In the genomic region with DNA sequence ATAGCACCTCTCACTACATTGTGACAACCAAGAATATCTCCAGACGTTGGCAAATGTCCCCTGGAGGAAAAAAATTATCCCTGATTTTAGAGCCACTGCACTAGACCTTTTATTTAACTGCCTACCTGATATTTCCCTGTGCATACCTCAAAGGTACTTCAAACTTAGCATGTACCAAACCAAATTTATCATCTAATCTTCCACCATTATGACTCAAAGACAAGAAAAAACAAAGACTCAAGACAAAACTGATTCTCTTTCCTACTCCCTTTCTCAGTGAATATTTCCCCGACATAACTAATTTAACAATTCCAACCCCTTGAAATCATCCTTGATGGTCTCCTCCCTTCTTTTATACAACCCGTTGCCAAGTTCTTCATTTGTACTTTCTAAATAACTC, we compare ENCODE assay signal across 14 cellular contexts.
DNase-seq lines count a peak whose midpoint lies in the region; ATAC-seq, FAIRE-seq and TF ChIP-seq lines count a peak whose summit lies in the region.
"Had no signal": no experiment of that assay in that cellular context is flagged by ENCODE, and none has a peak within 500 bp of the region (broad histone marks: within the 10 kb centered on the region; RNA-seq: fewer than 3 reads in every experiment).

No MANE protein-coding gene starts in this region.

- ATAC-seq in HCT116 (no peak), HG03439 (IDR thresholded peaks at IDR 0.05; ENCODE audit: unreplicated experiment) (no peak)
- ATAC-seq: CD8-positive, alpha-beta T cell; Right ventricle myocardium inferior had no signal

- no peaks in the 10 kb centered on the region; a peak in 1 of 4 replicates for H3K9me3 ChIP-seq in HCT116 (ENCODE audit: control insufficient read depth in 1 of 2, insufficient read depth in 1 of 2, low read depth in 1 of 2, low read length in 2 of 2)
- no peaks in the 10 kb centered on the region for H3K9me3 ChIP-seq in astrocyte (ENCODE audit: insufficient read depth, low read depth, low read length)
- peaks cover 0 to 3% of the 10 kb centered on the region in 2 donors for H3K9me3 ChIP-seq in mucosa of rectum (ENCODE audit: control insufficient read depth in 2 of 2, low read length in 2 of 2)

- H3K79me2 ChIP-seq in HCT116 (ENCODE audit: insufficient read depth, low read length) (no peaks in the 10 kb centered on the region), astrocyte (ENCODE audit: insufficient read depth, low read length) (no peaks in the 10 kb centered on the region)

- H3K36me3 ChIP-seq in HCT116 (ENCODE audit: control insufficient read depth in 1 of 2, insufficient read depth in 2 of 2, low read length in 2 of 2): no peaks in the 10 kb centered on the region
- H3K36me3 ChIP-seq in astrocyte (ENCODE audit: insufficient read depth, low read length): no peaks in the 10 kb centered on the region
- H3K36me3 ChIP-seq in mucosa of rectum (ENCODE audit: control insufficient read depth in 2 of 2, insufficient read depth in 2 of 2, low read length in 2 of 2): no peaks in the 10 kb centered on the region

- BruUV-seq in HCT116 (replicated peaks; lab: Mats Ljungman, UMichigan): no TSS peak

- no peaks in the 10 kb centered on the region for H3K27me3 Mint-ChIP-seq in astrocyte (ENCODE audit: low read depth, unreplicated experiment)

- H3K9ac ChIP-seq in HCT116 (ENCODE audit: low read length) (no peak overlapping the region), astrocyte (ENCODE audit: low read length) (peak overlapping the region; percentile 11), mucosa of rectum (ENCODE audit: low read depth in 1 of 2, low read length in 2 of 2) (no peak overlapping the region)

- H3K4me3 ChIP-seq in HCT116 (replicated peaks in 1 of 2; ENCODE audit: low read depth in 1 of 2, low read length in 2 of 2) (peak overlapping the region in 1 of 2 experiments; percentile 17; a peak in 1 of 4 replicates), astrocyte (ENCODE audit: insufficient read depth, low read depth, low read length) (no peak overlapping the region), mucosa of rectum (ENCODE audit: low read length in 2 of 2) (no peak overlapping the region)
- H3K4me3 ChIP-seq: SK-N-MC had no signal

- no peaks in the 10 kb centered on the region for H4K20me1 ChIP-seq in HCT116 (ENCODE audit: insufficient read depth)
- H4K20me1 ChIP-seq in astrocyte (ENCODE audit: insufficient read depth, low read length): no peaks in the 10 kb centered on the region

- RAD21 ChIA-PET in HCT116 (lab: Charles Lee; ENCODE audit: low non-redundant PET in 1 of 2, low total read pairs in 2 of 2, uncharacterized antibody in 2 of 2, unreplicated experiment in 2 of 2): no interaction called here

- no peak for TF ChIP-seq POLR2A in HCT116 (IDR thresholded peaks at IDR 0.05; ENCODE audit: borderline replicate concordance, extremely low read depth, insufficient read depth, insufficient read length)

- H3K4me1 Mint-ChIP-seq in astrocyte (ENCODE audit: low read depth, unreplicated experiment): peaks cover 11% of the 10 kb centered on the region

- H3K27ac Mint-ChIP-seq in astrocyte (ENCODE audit: unreplicated experiment): no peak overlapping the region
- H3K27ac Mint-ChIP-seq: CD8-positive, alpha-beta T cell had no signal

- no peak overlapping the region for H3K4me3 Mint-ChIP-seq in astrocyte (ENCODE audit: unreplicated experiment)
- H3K4me3 Mint-ChIP-seq: CD8-positive, alpha-beta T cell had no signal

- POLR2A ChIA-PET in HCT116 (lab: Charles Lee): no interaction called here

- no peaks in the 10 kb centered on the region for H3K9me3 Mint-ChIP-seq in astrocyte (ENCODE audit: unreplicated experiment)
- H3K9me3 Mint-ChIP-seq: CD8-positive, alpha-beta T cell had no signal

- H3K27me3 ChIP-seq in HCT116 (ENCODE audit: insufficient read depth, low read length) (no peaks in the 10 kb centered on the region), astrocyte (ENCODE audit: insufficient read depth, low read length) (no peaks in the 10 kb centered on the region), mucosa of rectum (ENCODE audit: control insufficient read depth in 2 of 2, insufficient read depth in 2 of 2, low read length in 2 of 2) (no peaks in the 10 kb centered on the region)

- H3K27ac ChIP-seq in 22Rv1: peak overlapping the region; percentile 83
- H3K27ac ChIP-seq in HCT116 (ENCODE audit: low read depth, low read length): no peak overlapping the region
- peak overlapping the region; percentile 47 for H3K27ac ChIP-seq in astrocyte (ENCODE audit: low read depth, low read length)
- H3K27ac ChIP-seq in mucosa of rectum (ENCODE audit: low read depth in 2 of 2, low read length in 2 of 2): peak overlapping the region; percentile 77 to 85
- H3K27ac ChIP-seq: SK-N-MC had no signal

- no peak for TF ChIP-seq CTCF in 22Rv1 (IDR thresholded peaks at IDR 0.05)
- TF ChIP-seq CTCF in HCT116 (IDR thresholded peaks at IDR 0.05 in 2 of 3, conservative IDR thresholded peaks at IDR 0.05 in 1 of 3; ENCODE audit: borderline replicate concordance in 1 of 3, insufficient read depth in 1 of 3, low read depth in 2 of 3, low read length in 2 of 3): no peak
- TF ChIP-seq CTCF in astrocyte (IDR thresholded peaks at IDR 0.05; ENCODE audit: insufficient read depth, low read depth, low read length): no peak

- FAIRE-seq in astrocyte (lab: Jason Lieb, UNC): no peak
- no peak for FAIRE-seq in HTR-8/SVneo (lab: Jason Lieb, UNC)

- H3K36me3 Mint-ChIP-seq in astrocyte (ENCODE audit: low read depth, unreplicated experiment): peaks cover 7% of the 10 kb centered on the region
- H3K36me3 Mint-ChIP-seq: CD8-positive, alpha-beta T cell had no signal

- DNase-seq in HCT116 (ENCODE audit: low read depth, low spot score) (no peak), astrocyte (ENCODE audit: low read depth) (no peak), Ammon's horn (ENCODE audit: low spot score) (no peak), HTR-8/SVneo (ENCODE audit: insufficient read length, low spot score) (no peak), DMS153 (lab: John Stamatoyannopoulos, UW) (no peak)
- DNase-seq: CD8-positive, alpha-beta T cell; NCI-H1048; NCI-H226; NCI-H526 had no signal

- H3K4me2 ChIP-seq in HCT116 (ENCODE audit: low read length) (peak overlapping the region; percentile 35), astrocyte (ENCODE audit: low read length) (peak overlapping the region; percentile 58)

- H2AFZ ChIP-seq in HCT116 (ENCODE audit: low read depth, low read length, poor library complexity, severe bottlenecking) (no peak overlapping the region), astrocyte (ENCODE audit: low read depth, low read length) (no peak overlapping the region)

- intact Hi-C loops in HCT116 (cut with micrococcal nuclease): no loop called here

- H3K4me1 ChIP-seq in HCT116 (ENCODE audit: control insufficient read depth in 1 of 2, insufficient read depth in 2 of 2, low read length in 2 of 2) (peaks cover 12 to 20% of the 10 kb centered on the region in 2 experiments), astrocyte (ENCODE audit: insufficient read depth, low read length) (peaks cover 22% of the 10 kb centered on the region), mucosa of rectum (ENCODE audit: control insufficient read depth in 2 of 2, insufficient read depth in 2 of 2, low read length in 2 of 2) (peaks cover 26 to 53% of the 10 kb centered on the region in 2 donors)

- TF ChIP-seq RAD21 in HCT116 (IDR thresholded peaks at IDR 0.05; ENCODE audit: low read depth): no peak

- CTCF ChIA-PET in HCT116 (lab: Charles Lee): no interaction called here

- H3K9me2 ChIP-seq in HCT116 (ENCODE audit: insufficient read depth): no peaks in the 10 kb centered on the region

TF ChIP-seq in HCT116, 20 proteins besides CTCF, POLR2A, EP300 and RAD21:
- TF ChIP-seq SP1 (IDR thresholded peaks at IDR 0.05; ENCODE audit: low read depth) (0 out of 2 replicates have a peak, but pooled peaks have one; percentile 4), MAX (IDR thresholded peaks at IDR 0.05) (no peak)
